Comparison of ENCODE assay signal across 18 cellular contexts in the genomic region with DNA sequence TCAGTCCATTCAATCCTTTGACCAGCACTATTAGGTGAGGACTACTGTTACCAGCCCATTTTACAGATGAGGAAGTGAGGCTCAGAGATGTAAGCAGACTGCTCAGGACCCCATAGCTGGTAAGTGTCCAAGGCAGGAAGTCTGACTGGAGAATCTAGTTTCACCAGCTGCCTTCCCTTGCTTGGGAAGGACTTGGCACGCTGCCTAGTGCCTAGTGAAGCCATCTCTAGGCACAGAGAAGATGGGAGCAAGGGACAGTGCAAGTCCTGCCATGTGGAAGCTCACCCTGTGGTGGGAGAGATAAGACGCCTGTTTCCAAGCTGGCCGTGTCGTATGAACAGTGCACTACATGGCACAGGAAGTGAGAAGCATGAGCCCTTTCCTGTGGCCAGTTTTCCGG.
DNase-seq lines count a peak whose midpoint lies in the region; ATAC-seq and TF ChIP-seq lines count a peak whose summit lies in the region.
"Had no signal": no experiment of that assay in that cellular context is flagged by ENCODE, and none has a peak within 500 bp of the region (broad histone marks: within the 10 kb centered on the region; RNA-seq: fewer than 3 reads in every experiment).

No MANE protein-coding gene starts in this region.

- H2BK120ac ChIP-seq in IMR-90 (ENCODE audit: low read depth, low read length), result no peak overlapping the region

- H3K4me1 ChIP-seq in IMR-90 (ENCODE audit: control insufficient read depth, insufficient read depth, low read length) (no peaks in the 10 kb centered on the region), SJCRH30 (peaks cover 4% of the 10 kb centered on the region; the same call in 1 of the 2 replicates), Caco-2 (no peaks in the 10 kb centered on the region)
- H3K4me1 ChIP-seq: BLaER1 treated with 17β-estradiol and CSF1 and Interleukin-3, amounts not matched to agents 10 nM and 100 nM had no signal

- TF ChIP-seq RAD21 in IMR-90 (IDR thresholded peaks at IDR 0.05; ENCODE audit: low read length), result no peak

- H3K36me3 ChIP-seq in IMR-90 (ENCODE audit: control insufficient read depth, insufficient read depth, low read length) (no peaks in the 10 kb centered on the region), SJCRH30 (no peaks in the 10 kb centered on the region), Caco-2 (ENCODE audit: control insufficient read depth, insufficient read depth, low read length) (no peaks in the 10 kb centered on the region)
- H3K36me3 ChIP-seq: BLaER1 treated with 17β-estradiol and CSF1 and Interleukin-3, amounts not matched to agents 10 nM and 100 nM; SJSA1 had no signal

- 100% methylated on average over 2 of the region's 5 CpGs; no CpG with 5 or more reads in 1 of the 2 experiments for WGBS in IMR-90 (ENCODE audit: extremely low coverage in 2 of 2, insufficient read length in 1 of 2), 2 experiments

- intact Hi-C loops in IMR-90 (cut with micrococcal nuclease), result no loop called here
- intact Hi-C loops in Caco-2 (cut with micrococcal nuclease; ENCODE audit: unreplicated experiment), result loop anchor here (10.0 kb wide), 1 partner anchor 619 kb away; no protein-coding TSS in a partner anchor

- H3K4me3 Mint-ChIP-seq in Caco-2 (ENCODE audit: unreplicated experiment), result no peak overlapping the region
- H3K4me3 Mint-ChIP-seq: CD8-positive, alpha-beta memory T cell; GM23338 had no signal

- H3K27me3 Mint-ChIP-seq in Caco-2 (ENCODE audit: insufficient read depth, unreplicated experiment), result peaks cover 3% of the 10 kb centered on the region

- no peak overlapping the region for H3K4ac ChIP-seq in IMR-90 (ENCODE audit: low read depth, low read length)

- H2AFZ ChIP-seq in IMR-90 (replicated peaks; ENCODE audit: low read length, poor library complexity), result no peak overlapping the region
- H2AFZ ChIP-seq: GM23338 had no signal

- H2AK5ac ChIP-seq in IMR-90 (ENCODE audit: low read depth, low read length), result peak overlapping the region; percentile 84; the same call in 1 of the 2 replicates

- no peak overlapping the region for H2BK5ac ChIP-seq in IMR-90 (ENCODE audit: low read depth, low read length, poor library complexity, severe bottlenecking)

- H2AK9ac ChIP-seq in IMR-90 (replicated peaks; ENCODE audit: low read depth, low read length, poor library complexity), result no peak overlapping the region

- H3K36me3 Mint-ChIP-seq in Caco-2 (ENCODE audit: insufficient read depth, unreplicated experiment), result no peaks in the 10 kb centered on the region
- H3K36me3 Mint-ChIP-seq: CD8-positive, alpha-beta memory T cell had no signal

- dilution Hi-C loops in IMR-90 (cut with HindIII; ENCODE audit: low sequenced_read_pairs, unreplicated experiment), result no loop called here

- no peak overlapping the region for H4K8ac ChIP-seq in IMR-90 (ENCODE audit: low read depth in 2 of 2, low read length in 2 of 2)

- DNase-seq in NCI-H2029 (lab: John Stamatoyannopoulos, UW) (peak; percentile 25), NCI-H2029 treated with DMSO at 0.1 percent for 48 hours (lab: John Stamatoyannopoulos, UW) (no peak), IMR-90 (no peak), SJCRH30 (peak; percentile 34 to 65), omental fat pad (ENCODE audit: low spot score) (no peak), Caco-2 (no peak), NCI-H510A (lab: John Stamatoyannopoulos, UW) (no peak)
- no peak for DNase-seq in stimulated activated CD4-positive, alpha-beta T cell treated with anti-CD3 and anti-CD28 coated beads, Interleukin-1b, Interleukin-23, amount 100 ng/mL, for 48 hours
- DNase-seq: CD8-positive, alpha-beta memory T cell; MM.1S; NCI-H1105 treated with DMSO at 0.1 percent for 48 hours; NCI-H1694 treated with DMSO at 0.1 percent for 48 hours; NCI-H526; T-helper 2 cell had no signal

- no peak overlapping the region for H2BK15ac ChIP-seq in IMR-90 (ENCODE audit: low read depth, low read length)

- H3K23ac ChIP-seq in IMR-90 (ENCODE audit: low read depth, low read length), result no peak overlapping the region

- H3K9me1 ChIP-seq in IMR-90 (ENCODE audit: insufficient read depth, low read length), result 0 out of 2 replicates have a peak, but pooled peaks cover 3% of the 10 kb centered on the region

- H3K4me3 ChIP-seq in IMR-90 (ENCODE audit: insufficient read depth, low read depth, low read length), result no peak overlapping the region
- no peak overlapping the region for H3K4me3 ChIP-seq in SJCRH30
- no peak overlapping the region for H3K4me3 ChIP-seq in Caco-2 (ENCODE audit: low read depth, low read length)
- H3K4me3 ChIP-seq: BLaER1 treated with 17β-estradiol and CSF1 and Interleukin-3, amounts not matched to agents 10 nM and 100 nM; GM23338; SJSA1 had no signal

- no peak overlapping the region for H3K4me2 ChIP-seq in IMR-90 (ENCODE audit: low read depth, low read length)
- H3K4me2 ChIP-seq: BLaER1 treated with 17β-estradiol and CSF1 and Interleukin-3, amounts not matched to agents 10 nM and 100 nM; GM23338 had no signal

- no peak overlapping the region for H3K18ac ChIP-seq in IMR-90 (ENCODE audit: low read depth, low read length)

- H4K91ac ChIP-seq in IMR-90 (ENCODE audit: insufficient read depth, low read depth, low read length), result no peak overlapping the region

- H4K5ac ChIP-seq in IMR-90 (ENCODE audit: low read depth, low read length), result no peak overlapping the region

- CTCF ChIA-PET in IMR-90 (lab: Yijun Ruan, JAX), result no interaction called here
- CTCF ChIA-PET in Caco-2 (lab: Charles Lee), result no interaction called here

- no peaks in the 10 kb centered on the region for H3K9me3 Mint-ChIP-seq in Caco-2 (ENCODE audit: unreplicated experiment)
- H3K9me3 Mint-ChIP-seq: CD8-positive, alpha-beta memory T cell; GM23338 had no signal

- H3K9me3 ChIP-seq in IMR-90 (ENCODE audit: control insufficient read depth, insufficient read depth, low read length) (no peaks in the 10 kb centered on the region), SJCRH30 (replicated peaks) (no peaks in the 10 kb centered on the region; the same call in 1 of the 2 replicates), Caco-2 (no peaks in the 10 kb centered on the region)
- H3K9me3 ChIP-seq: SJSA1 had no signal

- TF ChIP-seq CTCF in IMR-90 (conservative IDR thresholded peaks at IDR 0.05; ENCODE audit: low read depth, low read length) (no peak), omental fat pad (IDR thresholded peaks at IDR 0.05) (no peak), Caco-2 (IDR thresholded peaks at IDR 0.05; ENCODE audit: insufficient read depth in 1 of 2, low read depth in 1 of 2, low read length in 1 of 2, severe bottlenecking in 1 of 2, unreplicated experiment in 1 of 2) (no peak)

- no peak overlapping the region for H3K9ac ChIP-seq in IMR-90 (ENCODE audit: low read depth, low read length)
- H3K9ac ChIP-seq: BLaER1 treated with 17β-estradiol and CSF1 and Interleukin-3, amounts not matched to agents 10 nM and 100 nM had no signal

- H3K56ac ChIP-seq in IMR-90 (ENCODE audit: extremely low read depth, insufficient read depth, low read length), result no peak overlapping the region

- ATAC-seq in IMR-90 (ENCODE audit: low read depth) (no peak), omental fat pad (ENCODE audit: low FRiP score) (peak; percentile 23)
- ATAC-seq: GM23338, HepG2 had no signal

- POLR2A ChIA-PET in IMR-90 (lab: Charles Lee; ENCODE audit: unreplicated experiment), result no interaction called here
- POLR2A ChIA-PET in Caco-2 (lab: Charles Lee), result no interaction called here

- H3K27me3 ChIP-seq in IMR-90 (ENCODE audit: control insufficient read depth, insufficient read depth, low read length) (no peaks in the 10 kb centered on the region), SJCRH30 (no peaks in the 10 kb centered on the region), Caco-2 (replicated peaks; ENCODE audit: control insufficient read depth, insufficient read depth, low read length) (no peaks in the 10 kb centered on the region)
- H3K27me3 ChIP-seq: BLaER1 treated with 17β-estradiol and CSF1 and Interleukin-3, amounts not matched to agents 10 nM and 100 nM; SJSA1 had no signal

- H3K14ac ChIP-seq in IMR-90 (replicated peaks; ENCODE audit: low read depth, low read length), result no peak overlapping the region

- BruUV-seq in IMR-90 (replicated peaks; lab: Mats Ljungman, UMichigan), result no TSS peak
- no TSS peak for BruUV-seq in Caco-2 (replicated peaks; lab: Mats Ljungman, UMichigan)

- no peak for TF ChIP-seq POLR2A in IMR-90 (IDR thresholded peaks at IDR 0.05; ENCODE audit: low read depth, low read length)

- no peaks in the 10 kb centered on the region for H4K20me1 ChIP-seq in IMR-90 (ENCODE audit: insufficient read depth, low read length)
- H4K20me1 ChIP-seq: BLaER1 treated with 17β-estradiol and CSF1 and Interleukin-3, amounts not matched to agents 10 nM and 100 nM had no signal

- H3K27ac ChIP-seq in IMR-90 (ENCODE audit: insufficient read depth, low read length) (no peak overlapping the region), SJCRH30 (no peak overlapping the region)
- H3K27ac ChIP-seq: BLaER1 treated with 17β-estradiol and CSF1 and Interleukin-3, amounts not matched to agents 10 nM and 100 nM; SJSA1 had no signal

- no peak overlapping the region for H3K27ac Mint-ChIP-seq in Caco-2 (ENCODE audit: unreplicated experiment)
- H3K27ac Mint-ChIP-seq: CD8-positive, alpha-beta memory T cell; GM23338 had no signal

- no peak overlapping the region for H2BK20ac ChIP-seq in IMR-90 (ENCODE audit: low read depth, low read length)

- no peaks in the 10 kb centered on the region for H3K4me1 Mint-ChIP-seq in Caco-2 (ENCODE audit: low read depth, unreplicated experiment)
- H3K4me1 Mint-ChIP-seq: CD8-positive, alpha-beta memory T cell had no signal

- no peaks in the 10 kb centered on the region for H3K79me1 ChIP-seq in IMR-90 (ENCODE audit: low read depth in 1 of 2, low read length in 2 of 2)

- in situ Hi-C loops in IMR-90 (cut with MboI; ENCODE audit: low sequenced_read_pairs), result no loop called here

TF ChIP-seq in IMR-90, 13 proteins besides CTCF, POLR2A, EP300 and RAD21 (continues in another document):
- TF ChIP-seq SMC3 (IDR thresholded peaks at IDR 0.05; ENCODE audit: low read depth, low read length) (no peak), MXI1 (IDR thresholded peaks at IDR 0.05; ENCODE audit: borderline replicate concordance, low read depth, low read length) (no peak)
- TF ChIP-seq, protein P1, sequence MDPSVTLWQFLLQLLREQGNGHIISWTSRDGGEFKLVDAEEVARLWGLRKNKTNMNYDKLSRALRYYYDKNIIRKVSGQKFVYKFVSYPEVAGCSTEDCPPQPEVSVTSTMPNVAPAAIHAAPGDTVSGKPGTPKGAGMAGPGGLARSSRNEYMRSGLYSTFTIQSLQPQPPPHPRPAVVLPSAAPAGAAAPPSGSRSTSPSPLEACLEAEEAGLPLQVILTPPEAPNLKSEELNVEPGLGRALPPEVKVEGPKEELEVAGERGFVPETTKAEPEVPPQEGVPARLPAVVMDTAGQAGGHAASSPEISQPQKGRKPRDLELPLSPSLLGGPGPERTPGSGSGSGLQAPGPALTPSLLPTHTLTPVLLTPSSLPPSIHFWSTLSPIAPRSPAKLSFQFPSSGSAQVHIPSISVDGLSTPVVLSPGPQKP (IDR thresholded peaks at IDR 0.05; ENCODE audit: borderline replicate concordance, low read depth, low read length), result no peak

Comparison
In these comparisons a context has a peak if more than half of its experiments do, and no peak if none do; other contexts are left out.
1. DNase-seq: peak in NCI-H2029 (single experiment) and SJCRH30 (2 of 2); none in NCI-H2029 treated with DMSO at 0.1 percent for 48 hours (single experiment), IMR-90 (single experiment), omental fat pad (single experiment), Caco-2 (0 of 2), NCI-H510A (single experiment) and stimulated activated CD4-positive, alpha-beta T cell treated with anti-CD3 and anti-CD28 coated beads, Interleukin-1b, Interleukin-23, amount 100 ng/mL, for 48 hours (single experiment).